ENCODE assay signal across 1 cellular context in the genomic region with DNA sequence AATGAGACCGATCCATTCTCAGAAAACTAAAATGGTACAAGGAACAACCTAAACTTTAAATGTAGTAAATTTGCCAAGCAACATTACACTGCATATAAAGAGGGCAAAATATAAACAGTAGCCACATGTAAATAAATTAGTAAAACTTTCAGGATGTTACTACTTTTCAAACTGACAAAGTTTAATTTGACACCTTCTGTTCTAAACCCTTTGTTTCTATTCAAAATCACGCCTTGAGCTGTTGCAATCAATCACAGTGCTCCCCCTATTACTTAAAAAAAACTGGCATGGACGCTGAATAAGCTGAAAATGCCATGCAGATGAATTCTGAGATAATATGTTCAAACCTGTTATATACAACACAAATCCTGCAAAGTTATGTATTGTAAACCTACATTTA.
TF ChIP-seq lines count a peak whose summit lies in the region.

No MANE protein-coding gene starts in this region.

TF ChIP-seq in GM23338, 12 proteins besides CTCF, POLR2A, EP300 and RAD21 (continued from another document):
- TF ChIP-seq REST (IDR thresholded peaks at IDR 0.05; ENCODE audit: unreplicated experiment) (no peak), JUNB (IDR thresholded peaks at IDR 0.05; ENCODE audit: unreplicated experiment) (no peak), ZNF462 (CRISPR knock-in tag; IDR thresholded peaks at IDR 0.05) (no peak), POLR2AphosphoS5 (IDR thresholded peaks at IDR 0.05; ENCODE audit: low read depth) (no peak), STAT1 (IDR thresholded peaks at IDR 0.05; ENCODE audit: unreplicated experiment) (no peak), EZH2 (IDR thresholded peaks at IDR 0.05; ENCODE audit: low read depth, unreplicated experiment) (no peak), CREB1 (CRISPR knock-in tag; IDR thresholded peaks at IDR 0.05; ENCODE audit: low read depth) (no peak), EZH2phosphoT487 (IDR thresholded peaks at IDR 0.05; ENCODE audit: unreplicated experiment) (no peak), NANOG (IDR thresholded peaks at IDR 0.05; ENCODE audit: borderline replicate concordance) (no peak)
